In the genomic region with DNA sequence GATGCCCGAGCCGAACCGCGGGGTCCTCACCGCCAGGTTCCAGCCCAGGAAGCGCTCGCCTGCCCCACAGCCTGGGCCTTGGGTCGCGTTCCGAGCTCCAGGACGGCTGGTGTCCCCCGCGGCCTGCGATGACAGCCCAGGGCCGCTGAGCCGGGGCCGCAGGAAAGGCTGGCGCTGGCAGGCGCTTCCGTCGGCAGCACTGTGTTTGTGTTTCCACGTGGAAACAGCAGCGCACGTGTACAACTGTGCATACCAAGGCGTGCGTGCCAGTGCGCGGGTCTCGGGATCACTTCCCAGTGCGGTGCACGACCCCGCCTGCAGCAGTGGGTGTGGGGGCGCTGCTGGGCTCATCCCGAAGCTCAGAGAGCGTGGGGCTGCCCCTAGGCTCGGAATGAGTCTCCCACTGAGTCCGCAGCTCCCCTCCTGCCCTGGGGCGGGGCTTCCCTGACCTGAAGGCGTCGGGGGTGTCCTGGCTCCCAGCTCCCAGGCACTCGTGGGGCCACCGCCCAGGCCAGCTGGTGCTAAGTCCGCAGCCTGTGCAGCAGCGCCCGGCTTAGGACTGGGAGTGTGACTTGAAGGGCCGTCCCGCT, we compare ENCODE assay signal across 11 cellular contexts. TPM values are rescaled to one million over a fixed set of nuclear protein-coding genes. Genes with fewer than 3 reads are reported as not detected.
A peak's percentile ranks its signal among the peaks of the same experiment; 100 is the strongest.
DNase-seq lines count a peak whose midpoint lies in the region; ATAC-seq and TF ChIP-seq lines count a peak whose summit lies in the region.
"Had no signal": no experiment of that assay in that cellular context is flagged by ENCODE, and none has a peak within 500 bp of the region (broad histone marks: within the 10 kb centered on the region; RNA-seq: fewer than 3 reads in every experiment).

No MANE protein-coding gene starts in this region.

- H3K27me3 ChIP-seq in colonic mucosa (no peaks in the 10 kb centered on the region), lower lobe of right lung (ENCODE audit: low read depth) (no peaks in the 10 kb centered on the region), thyroid gland (no peaks in the 10 kb centered on the region)
- H3K27me3 ChIP-seq: MG63, right lobe of liver had no signal

- peaks cover 18% of the 10 kb centered on the region for H3K36me3 Mint-ChIP-seq in activated CD4-positive, alpha-beta T cell treated with anti-CD3 and anti-CD28 coated beads, Interleukin-2, amount 10 ng/mL, durations not matched to agents 24 days and 14 days (ENCODE audit: low read depth)

- H3K4me3 Mint-ChIP-seq in activated CD4-positive, alpha-beta T cell treated with anti-CD3 and anti-CD28 coated beads, Interleukin-2, amount 10 ng/mL, durations not matched to agents 24 days and 14 days, result no peak overlapping the region
- H3K4me3 Mint-ChIP-seq: T-helper 1 cell treated with Interleukin-12 subunit alpha and Interleukin-12 subunit beta and Interleukin-4 antibody, amounts not matched to agents 30 μg/mL and 1 μg/mL, for 36 hours had no signal

- DNase-seq in activated CD4-positive, alpha-beta T cell treated with anti-CD3 and anti-CD28 coated beads, Interleukin-2, amount 10 ng/mL, durations not matched to agents 24 days and 14 days, result peak; percentile 69
- no peak for DNase-seq in activated CD4-positive, alpha-beta T cell treated with anti-CD3 and anti-CD28 coated beads for 1 hour
- DNase-seq in colonic mucosa, result peak; percentile 31
- DNase-seq in lower lobe of right lung, result peak; percentile 60
- DNase-seq in thyroid gland, result peak; percentile 31 to 40
- DNase-seq in NAMALWA (ENCODE audit: low spot score), result no peak
- DNase-seq in SIG-M5 treated with dmso at 0.1 percent for 504 hours (lab: John Stamatoyannopoulos, UW; ENCODE audit: unreplicated experiment), result no peak
- DNase-seq: MG63 had no signal

- H3K36me3 ChIP-seq in colonic mucosa, result no peaks in the 10 kb centered on the region
- H3K36me3 ChIP-seq in lower lobe of right lung, result peaks cover 43% of the 10 kb centered on the region
- peaks cover 23 to 39% of the 10 kb centered on the region in 2 donors for H3K36me3 ChIP-seq in thyroid gland

- peak; percentile 14 to 25 for ATAC-seq in lower lobe of right lung
- no peak for ATAC-seq in GM21381 (IDR thresholded peaks at IDR 0.05; ENCODE audit: unreplicated experiment)

- no peak for TF ChIP-seq POLR2A in thyroid gland (IDR thresholded peaks at IDR 0.05)

- WGBS in thyroid gland, 2 donors, result 84 to 94% methylated on average over 4 of the region's 47 CpGs

- no peaks in the 10 kb centered on the region for H3K9me3 ChIP-seq in colonic mucosa
- no peaks in the 10 kb centered on the region for H3K9me3 ChIP-seq in lower lobe of right lung
- no peaks in the 10 kb centered on the region for H3K9me3 ChIP-seq in thyroid gland
- H3K9me3 ChIP-seq: MG63, right lobe of liver had no signal

- peak overlapping the region; percentile 22 for H3K27ac ChIP-seq in colonic mucosa
- peak overlapping the region; percentile 57 for H3K27ac ChIP-seq in lower lobe of right lung
- H3K27ac ChIP-seq in thyroid gland, result peak overlapping the region in 1 of 3 donors; percentile 48
- H3K27ac ChIP-seq: right lobe of liver had no signal

- peak overlapping the region; percentile 57 for H3K4me3 ChIP-seq in colonic mucosa
- peak overlapping the region; percentile 50 for H3K4me3 ChIP-seq in lower lobe of right lung
- peak overlapping the region in 2 of 3 donors; percentile 6 to 15 for H3K4me3 ChIP-seq in thyroid gland (replicated peaks in 1 of 3)
- H3K4me3 ChIP-seq: MG63 had no signal

- peak overlapping the region in 1 of 2 donors; percentile 76 for H3K9ac ChIP-seq in colonic mucosa (ENCODE audit: low read depth in 2 of 2, low read length in 2 of 2)

- no peak overlapping the region for H3K27ac Mint-ChIP-seq in activated CD4-positive, alpha-beta T cell treated with anti-CD3 and anti-CD28 coated beads, Interleukin-2, amount 10 ng/mL, durations not matched to agents 24 days and 14 days
- H3K27ac Mint-ChIP-seq: T-helper 1 cell treated with Interleukin-12 subunit alpha and Interleukin-12 subunit beta and Interleukin-4 antibody, amounts not matched to agents 30 μg/mL and 1 μg/mL, for 36 hours had no signal

- peaks cover 8% of the 10 kb centered on the region for H3K4me1 ChIP-seq in colonic mucosa
- H3K4me1 ChIP-seq in lower lobe of right lung, result no peaks in the 10 kb centered on the region
- H3K4me1 ChIP-seq in thyroid gland, result peaks cover 4 to 6% of the 10 kb centered on the region in 2 donors
- H3K4me1 ChIP-seq: right lobe of liver had no signal

- H3K27me3 Mint-ChIP-seq in activated CD4-positive, alpha-beta T cell treated with anti-CD3 and anti-CD28 coated beads, Interleukin-2, amount 10 ng/mL, durations not matched to agents 24 days and 14 days, result no peaks in the 10 kb centered on the region

- H3K9me3 Mint-ChIP-seq in activated CD4-positive, alpha-beta T cell treated with anti-CD3 and anti-CD28 coated beads, Interleukin-2, amount 10 ng/mL, durations not matched to agents 24 days and 14 days, result no peaks in the 10 kb centered on the region
- H3K9me3 Mint-ChIP-seq: T-helper 1 cell treated with Interleukin-12 subunit alpha and Interleukin-12 subunit beta and Interleukin-4 antibody, amounts not matched to agents 30 μg/mL and 1 μg/mL, for 36 hours had no signal

- intact Hi-C loops in activated CD4-positive, alpha-beta T cell treated with anti-CD3 and anti-CD28 coated beads, Interleukin-2, amount 10 ng/mL, durations not matched to agents 24 days and 14 days (cut with micrococcal nuclease), result loop anchor here (2.0 kb wide), 2 partner anchors 18 to 90 kb away; a partner anchor contains a TSS
- intact Hi-C loops in colonic mucosa (cut with DNase I), result loop anchor here (10.0 kb wide), 1 partner anchor 92 kb away; a partner anchor contains a TSS
- intact Hi-C loops in lower lobe of right lung (cut with DNase I), result no loop called here
- intact Hi-C loops in thyroid gland (cut with DNase I), result no loop called here

- TF ChIP-seq CTCF in colonic mucosa (IDR thresholded peaks at IDR 0.05), result no peak
- TF ChIP-seq CTCF in lower lobe of right lung (IDR thresholded peaks at IDR 0.05), result no peak
- TF ChIP-seq CTCF in thyroid gland (IDR thresholded peaks at IDR 0.05), result no peak

- peaks cover 3% of the 10 kb centered on the region for H3K4me1 Mint-ChIP-seq in activated CD4-positive, alpha-beta T cell treated with anti-CD3 and anti-CD28 coated beads, Interleukin-2, amount 10 ng/mL, durations not matched to agents 24 days and 14 days

RNA-seq across cellular contexts. Expression of a gene that starts 17.2 kb away (rescaled TPM):
- 42.2 and 44.4 TPM in 2 replicates for total RNA-seq in activated CD4-positive, alpha-beta T cell treated with anti-CD3 and anti-CD28 coated beads, Interleukin-2, amount 10 ng/mL, durations not matched to agents 24 days and 14 days
- total RNA-seq in colonic mucosa (10 to 100 TPM; 27.9 to 49.9 TPM), lower lobe of right lung (50.4 TPM), thyroid gland (10 to 100 TPM; 19.7 to 35.4 (median 25.4) TPM)

Comparison
In these comparisons a context has a peak if more than half of its experiments do, and no peak if none do; other contexts are left out.
1. DNase-seq: peak in activated CD4-positive, alpha-beta T cell treated with anti-CD3 and anti-CD28 coated beads, Interleukin-2, amount 10 ng/mL, durations not matched to agents 24 days and 14 days (single experiment), colonic mucosa (single experiment), lower lobe of right lung (single experiment) and thyroid gland (2 of 2); none in activated CD4-positive, alpha-beta T cell treated with anti-CD3 and anti-CD28 coated beads for 1 hour (single experiment), NAMALWA (single experiment) and SIG-M5 treated with dmso at 0.1 percent for 504 hours (single experiment).
2. intact Hi-C loops: an anchor here in activated CD4-positive, alpha-beta T cell treated with anti-CD3 and anti-CD28 coated beads, Interleukin-2, amount 10 ng/mL, durations not matched to agents 24 days and 14 days (2.0 kb wide) and colonic mucosa (10.0 kb wide); none called in lower lobe of right lung and thyroid gland.
3. Peak in every context shown above with its lines, with median percentiles within 50 percentile points of each other: H3K4me3 ChIP-seq.